8 cellular contexts compared by ENCODE assay signal in genomic region chr1:33036526-33037503, GRCh38. TPM values are rescaled to one million over a fixed set of nuclear protein-coding genes. Genes with fewer than 3 reads are reported as not detected.
DNase-seq lines count a peak whose midpoint lies in the region; ATAC-seq, FAIRE-seq and TF ChIP-seq lines count a peak whose summit lies in the region.

Gene AK2, minus strand, starts transcription at chr1:33036883. Its CDS starts 55 bp downstream, at chr1:33036828.

- no peak for TF ChIP-seq CTCF in AG04449 (IDR thresholded peaks at IDR 0.05; ENCODE audit: insufficient read depth, low read length, missing control alignments)
- TF ChIP-seq CTCF in WI38 (IDR thresholded peaks at IDR 0.05; ENCODE audit: low read depth, low read length), result no peak
- TF ChIP-seq CTCF in bronchial epithelial cell (IDR thresholded peaks at IDR 0.05; ENCODE audit: insufficient read depth, low read length, severe bottlenecking), result no peak

- peak within 1 kb of the TSS; percentile 81 to 82 for H3K27ac ChIP-seq in small intestine (ENCODE audit: low read depth in 1 of 2, low read length in 1 of 2)

- ATAC-seq in GM18907 (IDR thresholded peaks at IDR 0.05; ENCODE audit: unreplicated experiment) (peak; percentile 99), HG03159 (IDR thresholded peaks at IDR 0.05; ENCODE audit: unreplicated experiment) (peak; percentile 99)

- H3K4me3 ChIP-seq in AG04449 (ENCODE audit: low read depth, low read length) (peak within 1 kb of the TSS; percentile 89), WI38 (ENCODE audit: low read depth, low read length) (peak within 1 kb of the TSS; percentile 96), bronchial epithelial cell (ENCODE audit: low read depth, low read length) (peak within 1 kb of the TSS; percentile 72), small intestine (ENCODE audit: low read depth in 1 of 2, low read length in 2 of 2) (peak within 1 kb of the TSS; percentile 79 to 94)

- CTCF ChIA-PET in AG04449 (lab: Yijun Ruan, JAX), result no interaction called here

- POLR2A ChIA-PET in AG04449 (lab: Yijun Ruan, JAX), result no interaction called here

- H3K9me3 ChIP-seq in small intestine (ENCODE audit: control insufficient read depth, low read depth), result no peaks in the 10 kb centered on the region

- DNase-seq in AG04449 (ENCODE audit: low read depth, low spot score) (peak; percentile 89), NCI-H2227 treated with DMSO at 0.1 percent for 48 hours (lab: John Stamatoyannopoulos, UW) (peak; percentile 99), bronchial epithelial cell (ENCODE audit: low read depth) (peak; percentile 96), iPS-NIHi11 (ENCODE audit: low spot score) (peak; percentile 99), small intestine (peak; percentile 100)

- H3K27me3 ChIP-seq in bronchial epithelial cell (ENCODE audit: control insufficient read depth, insufficient read depth, low read length) (no peaks in the 10 kb centered on the region), small intestine (ENCODE audit: control insufficient read depth in 2 of 2, insufficient read depth in 2 of 2, low read length in 2 of 2) (no peaks in the 10 kb centered on the region)

- H3K36me3 ChIP-seq in bronchial epithelial cell (ENCODE audit: control insufficient read depth, insufficient read depth, low read length) (peaks cover 4% of the 10 kb centered on the region), small intestine (ENCODE audit: control insufficient read depth in 2 of 2, insufficient read depth in 2 of 2, low read length in 2 of 2) (peaks cover 0 to 2% of the 10 kb centered on the region in 2 donors)

- WGBS in small intestine, 3 donors, result 4 to 5% (median 4%) methylated on average over 59 of the region's 59 CpGs

- FAIRE-seq in bronchial epithelial cell (lab: Jason Lieb, UNC) (no peak), small intestine (lab: Jason Lieb, UNC) (no peak)

- H3K4me1 ChIP-seq in small intestine (ENCODE audit: control insufficient read depth in 2 of 2, insufficient read depth in 1 of 2, low read depth in 1 of 2, low read length in 1 of 2), result peaks cover 7 to 17% of the 10 kb centered on the region in 2 donors

RNA-seq across cellular contexts. Expression of gene AK2, which starts in this region (rescaled TPM):
- 81.9 and 173 TPM in 2 replicates for total RNA-seq in bronchial epithelial cell
- polyA plus RNA-seq in small intestine, result 100 to 1,000 TPM; 180 to 208 (median 202) TPM

Comparison
In these comparisons a context has a peak if more than half of its experiments do, and no peak if none do; other contexts are left out.
1. Peak in every context shown above with its lines: DNase-seq, ATAC-seq, H3K4me3 ChIP-seq and H3K27ac ChIP-seq.